6 cellular contexts compared by ENCODE assay signal in the genomic region with DNA sequence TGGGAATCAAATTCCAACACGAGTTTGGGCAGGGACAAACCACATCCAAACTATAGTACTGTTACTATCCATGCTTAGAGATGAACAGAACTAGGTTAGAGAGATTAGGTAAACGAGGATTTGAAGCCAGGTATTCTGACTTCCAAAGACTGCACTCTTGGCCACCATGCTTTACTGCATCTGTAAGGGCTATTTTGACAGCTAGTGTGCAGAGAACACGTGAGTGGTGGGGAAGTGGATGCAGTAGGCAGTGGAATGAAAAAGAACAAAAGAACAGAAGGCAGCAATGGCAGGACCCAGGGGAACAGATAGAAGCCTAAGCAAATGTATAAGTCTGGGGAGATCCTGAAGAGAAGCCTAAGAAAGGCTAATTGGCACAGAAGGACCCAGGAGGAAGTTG. TPM values are rescaled to one million over a fixed set of nuclear protein-coding genes. Genes with fewer than 3 reads are reported as not detected.
"Had no signal": no experiment of that assay in that cellular context is flagged by ENCODE, and none has a peak within 500 bp of the region (broad histone marks: within the 10 kb centered on the region; RNA-seq: fewer than 3 reads in every experiment).

No MANE protein-coding gene starts in this region.

- DNase-seq: GM23248, GOT3, H9, HCEC 1CT, IMR-90 had no signal

- H3K9ac ChIP-seq: GM23248 had no signal

- H3K27ac ChIP-seq: GM23248 had no signal

- H3K4me3 ChIP-seq: GM23248, K562 had no signal

RNA-seq across cellular contexts. Expression of a gene that starts 59.1 kb away (rescaled TPM):
- polyA plus RNA-seq: GM23248, IMR-90, K562 had no signal
